In genomic region chr2:109342890-109343289, GRCh38 we compare ENCODE assay signal across 26 cellular contexts.
"Had no signal": no experiment of that assay in that cellular context is flagged by ENCODE, and none has a peak within 500 bp of the region (broad histone marks: within the 10 kb centered on the region; RNA-seq: fewer than 3 reads in every experiment).

No MANE protein-coding gene starts in this region.

- ATAC-seq: gastroesophageal sphincter; lower lobe of right lung; psoas muscle; sciatic nerve; stimulated activated memory B cell treated with anti-CD40 and anti-IgM and Interleukin-4, amounts not matched to agents 10 μg/mL and 1 μg/mL and 100 μg/mL, for 72 hours; stimulated activated naive CD8-positive, alpha-beta T cell treated with anti-CD3 and anti-CD28 coated beads, Interleukin-15, amount 100 ng/mL, for 72 hours; upper lobe of right lung had no signal

- H3K9me3 ChIP-seq: esophagus squamous epithelium, gastroesophageal sphincter, left ventricle myocardium inferior, lower lobe of right lung, psoas muscle, spleen, testis, tibial nerve, upper lobe of right lung, vagina had no signal

- H3K27ac Mint-ChIP-seq: memory B cell; mesothelial cell of epicardium; stimulated activated memory B cell treated with anti-CD40 and anti-IgM and Interleukin-4, amounts not matched to agents 10 μg/mL and 1 μg/mL and 100 μg/mL, for 72 hours had no signal

- H3K4me1 ChIP-seq: psoas muscle, testis, tibial nerve had no signal

- H3K4me3 Mint-ChIP-seq: memory B cell; mesothelial cell of epicardium; nephron; stimulated activated memory B cell treated with anti-CD40 and anti-IgM and Interleukin-4, amounts not matched to agents 10 μg/mL and 1 μg/mL and 100 μg/mL, for 72 hours; stimulated activated naive CD8-positive, alpha-beta T cell treated with anti-CD3 and anti-CD28 coated beads, Interleukin-15, amount 100 ng/mL, for 72 hours had no signal

- H3K36me3 Mint-ChIP-seq: memory B cell; mesothelial cell of epicardium; stimulated activated memory B cell treated with anti-CD40 and anti-IgM and Interleukin-4, amounts not matched to agents 10 μg/mL and 1 μg/mL and 100 μg/mL, for 72 hours had no signal

- H3K4me3 ChIP-seq: dorsolateral prefrontal cortex, esophagus squamous epithelium, gastroesophageal sphincter, left ventricle myocardium inferior, lower lobe of right lung, psoas muscle, spleen, testis, tibial nerve, upper lobe of right lung, vagina had no signal

- H3K4me1 Mint-ChIP-seq: memory B cell; mesothelial cell of epicardium; stimulated activated memory B cell treated with anti-CD40 and anti-IgM and Interleukin-4, amounts not matched to agents 10 μg/mL and 1 μg/mL and 100 μg/mL, for 72 hours had no signal

- H3K27me3 Mint-ChIP-seq: stimulated activated naive CD8-positive, alpha-beta T cell treated with anti-CD3 and anti-CD28 coated beads, Interleukin-15, amount 100 ng/mL, for 72 hours had no signal

- DNase-seq: cortex of kidney; dorsolateral prefrontal cortex; effector memory CD4-positive, alpha-beta T cell; esophagus squamous epithelium; foreskin fibroblast; head of caudate nucleus; hypothalamus; left ventricle myocardium inferior; lower lobe of right lung; psoas muscle; retina; spleen; stimulated activated CD4-positive, alpha-beta T cell treated with anti-CD3 and anti-CD28 coated beads, Interleukin-15, amount 100 ng/mL, for 24 hours; stimulated activated CD4-positive, alpha-beta T cell treated with anti-CD3 and anti-CD28 coated beads, Interleukin-1b, Interleukin-23, amount 100 ng/mL, for 48 hours; stimulated activated CD4-positive, alpha-beta T cell treated with anti-CD3 and anti-CD28 coated beads, Interleukin-4, amount 100 ng/mL, for 24 hours; stimulated activated naive CD8-positive, alpha-beta T cell treated with anti-CD3 and anti-CD28 coated beads, Interleukin-15, amount 100 ng/mL, for 72 hours; testis; upper lobe of right lung had no signal

- H3K36me3 ChIP-seq: esophagus squamous epithelium, gastroesophageal sphincter, left ventricle myocardium inferior, lower lobe of right lung, spleen, tibial nerve, upper lobe of right lung, vagina had no signal

- H3K9me3 Mint-ChIP-seq: memory B cell; nephron; stimulated activated memory B cell treated with anti-CD40 and anti-IgM and Interleukin-4, amounts not matched to agents 10 μg/mL and 1 μg/mL and 100 μg/mL, for 72 hours; stimulated activated naive CD8-positive, alpha-beta T cell treated with anti-CD3 and anti-CD28 coated beads, Interleukin-15, amount 100 ng/mL, for 72 hours had no signal

- H3K27me3 ChIP-seq: dorsolateral prefrontal cortex, esophagus squamous epithelium, gastroesophageal sphincter, spleen, testis, tibial nerve, upper lobe of right lung, vagina had no signal

- H3K27ac ChIP-seq: dorsolateral prefrontal cortex, esophagus squamous epithelium, gastroesophageal sphincter, left ventricle myocardium inferior, lower lobe of right lung, psoas muscle, spleen, testis, tibial nerve, upper lobe of right lung, vagina had no signal
